1 cellular context compared by ENCODE assay signal in genomic region chr22:29767289-29768051, GRCh38.
TF ChIP-seq lines count a peak whose summit lies in the region.

UQCR10 (plus strand) TSS chr22:29767369; CDS start chr22:29767399, 30 bp downstream.

TF ChIP-seq in HepG2, 621 proteins besides CTCF, POLR2A, EP300 and RAD21 (continued from another document and continues in another):
- TF ChIP-seq GFI1 (CRISPR knock-in tag; IDR thresholded peaks at IDR 0.05; ENCODE audit: borderline replicate concordance) = 0 out of 2 replicates have a peak, but pooled peaks have one; percentile 36
- no peak for TF ChIP-seq ZC3H4 (CRISPR knock-in tag; IDR thresholded peaks at IDR 0.05; ENCODE audit: borderline replicate concordance)
- peak; percentile 10; the same call in 1 of the 2 replicates for TF ChIP-seq YEATS2 (CRISPR knock-in tag; IDR thresholded peaks at IDR 0.05; ENCODE audit: borderline replicate concordance)
- TF ChIP-seq SAP130 (CRISPR knock-in tag; IDR thresholded peaks at IDR 0.05; ENCODE audit: low read depth) = peak; percentile 68; the same call in 1 of the 2 replicates
- no peak; the same call in 1 of the 2 replicates for TF ChIP-seq TEF (CRISPR knock-in tag; IDR thresholded peaks at IDR 0.05)
- TF ChIP-seq TERF1 (CRISPR knock-in tag; IDR thresholded peaks at IDR 0.05) = no peak
- TF ChIP-seq ZNF773 (CRISPR knock-in tag; IDR thresholded peaks at IDR 0.05; ENCODE audit: borderline replicate concordance) = no peak
- no peak; the same call in 1 of the 2 replicates for TF ChIP-seq RXRB (CRISPR knock-in tag; IDR thresholded peaks at IDR 0.05; ENCODE audit: borderline replicate concordance)
- TF ChIP-seq E2F2 (CRISPR knock-in tag; IDR thresholded peaks at IDR 0.05; ENCODE audit: borderline replicate concordance) = peak; percentile 51; the same call in 1 of the 2 replicates
- 0 out of 2 replicates have a peak, but pooled peaks have one; percentile 37 for TF ChIP-seq NFRKB (IDR thresholded peaks at IDR 0.05)
- TF ChIP-seq FOXO4 (CRISPR knock-in tag; conservative IDR thresholded peaks at IDR 0.05) = no peak
- peak; percentile 81 for TF ChIP-seq ZFX (CRISPR knock-in tag; IDR thresholded peaks at IDR 0.05; ENCODE audit: low read depth)
- peak; percentile 40; the same call in 1 of the 2 replicates for TF ChIP-seq ZHX2 (IDR thresholded peaks at IDR 0.05; ENCODE audit: low read depth)
- TF ChIP-seq ZHX2 (CRISPR knock-in tag; IDR thresholded peaks at IDR 0.05; ENCODE audit: borderline replicate concordance) = no peak
- TF ChIP-seq USF2 (IDR thresholded peaks at IDR 0.05; ENCODE audit: low read depth, low read length) = no peak
- TF ChIP-seq USF2 (CRISPR knock-in tag; IDR thresholded peaks at IDR 0.05; ENCODE audit: borderline replicate concordance) = no peak
- no peak for TF ChIP-seq KLF11 (CRISPR knock-in tag; IDR thresholded peaks at IDR 0.05)
- no peak for TF ChIP-seq HNF4G (IDR thresholded peaks at IDR 0.05; ENCODE audit: borderline replicate concordance, low read depth, low read length)
- 0 out of 2 replicates have a peak, but pooled peaks have one; percentile 17 for TF ChIP-seq HNF4G (CRISPR knock-in tag; IDR thresholded peaks at IDR 0.05; ENCODE audit: borderline replicate concordance, low read depth)
- TF ChIP-seq UBTF (CRISPR knock-in tag; IDR thresholded peaks at IDR 0.05) = 0 out of 2 replicates have a peak, but pooled peaks have one; percentile 27
- peak; percentile 75; the same call in 1 of the 2 replicates for TF ChIP-seq THAP9 (CRISPR knock-in tag; IDR thresholded peaks at IDR 0.05; ENCODE audit: borderline replicate concordance)
- 0 out of 2 replicates have a peak, but pooled peaks have one; percentile 18 for TF ChIP-seq FOXA3 (CRISPR knock-in tag; IDR thresholded peaks at IDR 0.05)
- TF ChIP-seq POGZ (CRISPR knock-in tag; IDR thresholded peaks at IDR 0.05) = 0 out of 2 replicates have a peak, but pooled peaks have one; percentile 40
- TF ChIP-seq REST (IDR thresholded peaks at IDR 0.05; ENCODE audit: borderline replicate concordance in 1 of 2, low read depth in 1 of 2, low read length in 2 of 2) = peak in 1 of 2 experiments; percentile 22; a peak in 1 of 4 replicates
- TF ChIP-seq ZNF513 (CRISPR knock-in tag; conservative IDR thresholded peaks at IDR 0.05) = no peak
- TF ChIP-seq ZSCAN30 (CRISPR knock-in tag; IDR thresholded peaks at IDR 0.05) = no peak
- TF ChIP-seq ZFY (CRISPR knock-in tag; IDR thresholded peaks at IDR 0.05) = peak; percentile 44
- TF ChIP-seq CHD4 (IDR thresholded peaks at IDR 0.05; ENCODE audit: borderline replicate concordance, low read length) = no peak
